ENCODE assay signal across 30 cellular contexts in the genomic region with DNA sequence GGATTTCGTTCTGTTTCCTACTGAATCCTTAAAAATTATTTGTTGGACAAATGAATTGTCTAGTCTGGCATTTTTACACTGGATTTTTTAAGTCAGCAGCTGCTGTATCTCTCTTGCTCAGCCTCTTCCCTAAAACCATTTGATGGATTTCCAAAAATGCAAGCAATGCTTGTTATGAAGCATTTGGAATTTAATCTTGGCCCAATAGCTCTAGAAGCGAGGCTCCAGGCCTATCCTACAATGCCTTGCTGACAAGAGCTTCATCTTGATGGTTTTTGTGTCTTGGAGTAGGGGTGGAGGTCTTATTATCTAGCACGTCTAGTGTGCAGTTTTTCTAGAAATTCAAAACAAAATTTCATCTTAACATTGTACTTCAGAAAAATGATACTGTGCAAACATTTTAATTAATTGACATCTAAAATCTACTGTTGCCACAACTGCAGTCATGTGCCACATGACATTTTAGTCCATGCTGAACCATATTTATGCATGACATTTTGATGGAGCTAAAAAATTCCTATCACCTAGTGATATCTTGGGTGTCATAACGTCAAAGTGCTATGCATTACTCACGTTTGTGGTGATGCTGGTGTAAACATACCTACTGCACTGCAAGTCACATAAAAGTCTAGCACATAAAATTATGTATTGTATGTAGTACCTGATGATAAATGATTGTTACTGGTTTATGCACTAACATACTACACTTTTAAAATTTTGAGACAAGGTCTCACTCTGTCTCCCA. TPM values are rescaled to one million over a fixed set of nuclear protein-coding genes. Genes with fewer than 3 reads are reported as not detected.
A peak's percentile ranks its signal among the peaks of the same experiment; 100 is the strongest.
DNase-seq lines count a peak whose midpoint lies in the region; ATAC-seq, FAIRE-seq and TF ChIP-seq lines count a peak whose summit lies in the region.
"Had no signal": no experiment of that assay in that cellular context is flagged by ENCODE, and none has a peak within 500 bp of the region (broad histone marks: within the 10 kb centered on the region; RNA-seq: fewer than 3 reads in every experiment).

No MANE protein-coding gene starts in this region.

- no peak for TF ChIP-seq EP300 in gastroesophageal sphincter (IDR thresholded peaks at IDR 0.05)

- peak overlapping the region; percentile 74 for H3K9ac ChIP-seq in adipocyte (ENCODE audit: low read length)
- H3K9ac ChIP-seq in kidney (ENCODE audit: low read length in 2 of 2) = no peak overlapping the region

- peaks cover 50% of the 10 kb centered on the region for H3K4me1 ChIP-seq in adipocyte (ENCODE audit: control insufficient read depth, insufficient read depth, low read length)
- H3K4me1 ChIP-seq in gastroesophageal sphincter = peaks cover 0 to 20% (median 11%) of the 10 kb centered on the region in 3 donors
- no peaks in the 10 kb centered on the region for H3K4me1 ChIP-seq in kidney (ENCODE audit: control insufficient read depth in 1 of 2, insufficient read depth in 1 of 2, low read depth in 1 of 2, low read length in 2 of 2)
- H3K4me1 ChIP-seq: breast epithelium had no signal

- H3K36me3 ChIP-seq in adipocyte (ENCODE audit: control insufficient read depth, insufficient read depth, low read length, severe bottlenecking) (no peaks in the 10 kb centered on the region), gastroesophageal sphincter (no peaks in the 10 kb centered on the region), kidney (ENCODE audit: control insufficient read depth in 1 of 2, insufficient read depth in 2 of 2, low read length in 2 of 2) (no peaks in the 10 kb centered on the region)
- H3K36me3 ChIP-seq: breast epithelium, MG63, neutrophil, suprapubic skin had no signal

- no peak for TF ChIP-seq POLR2A in gastroesophageal sphincter (IDR thresholded peaks at IDR 0.05)

- CTCF ChIA-PET in AG04449 (lab: Yijun Ruan, JAX) = interaction anchor here (1.0 kb wide), 1 partner anchor 65 kb away, joined by 3 read pairs; no protein-coding TSS in a partner anchor

- FAIRE-seq in D721Med (lab: Jason Lieb, UNC) = no peak
- no peak for FAIRE-seq in kidney (lab: Jason Lieb, UNC)
- FAIRE-seq: endometrium, urothelium cell line had no signal

- intact Hi-C loops in kidney (cut with DNase I) = no loop called here

- no peak overlapping the region for H3K27ac ChIP-seq in gastroesophageal sphincter
- no peak overlapping the region for H3K27ac ChIP-seq in kidney (ENCODE audit: low read depth in 2 of 2, low read length in 2 of 2)
- H3K27ac ChIP-seq: breast epithelium, neutrophil, suprapubic skin had no signal

- DNase-seq in AG04449 (ENCODE audit: low read depth, low spot score) = peak; percentile 63
- DNase-seq in GM03348 (ENCODE audit: low spot score) = peak; percentile 61
- DNase-seq in adipocyte (ENCODE audit: low read depth) = peak; percentile 59
- DNase-seq in D721Med (ENCODE audit: insufficient read length, low spot score) = no peak
- DNase-seq in NCI-H2227 treated with DMSO at 0.1 percent for 48 hours (lab: John Stamatoyannopoulos, UW) = no peak
- DNase-seq in COLO829 (ENCODE audit: low spot score) = no peak
- no peak for DNase-seq in kidney
- DNase-seq: activated B cell treated with CpG ODN at 0.5 μM for 24 hours; activated CD4-positive, alpha-beta T cell treated with anti-CD3 and anti-CD28 coated beads, Interleukin-2, amount 50 U/mL, for 48 hours; activated effector memory CD4-positive, alpha-beta T cell treated with Interleukin-2 at 50 U/mL for 16 hours; activated naive CD8-positive, alpha-beta T cell treated with anti-CD3 and anti-CD28 coated beads, Interleukin-2, amount 50 U/mL, for 24 hours; activated T-cell treated with anti-CD3 and anti-CD28 coated beads for 4 hours; CD4-positive, alpha-beta T cell; DMS153; GOT3; head of caudate nucleus; mammary epithelial cell; MG63; NCI-H1417; NCI-H2081 treated with DMSO at 0.1 percent for 48 hours; OCI-M1; Right ventricle myocardium superior; stimulated activated CD4-positive, alpha-beta T cell treated with anti-CD3 and anti-CD28 coated beads, Interleukin-4, amount 100 ng/mL, for 1 hour had no signal

- H3K9me3 ChIP-seq in adipocyte (ENCODE audit: control insufficient read depth, low read length) (no peaks in the 10 kb centered on the region), gastroesophageal sphincter (no peaks in the 10 kb centered on the region), kidney (ENCODE audit: control insufficient read depth in 1 of 2, low read length in 2 of 2) (no peaks in the 10 kb centered on the region)
- H3K9me3 ChIP-seq: breast epithelium, MG63, neutrophil, suprapubic skin had no signal

- H3K4me3 ChIP-seq in AG04449 (ENCODE audit: low read depth, low read length) = no peak overlapping the region
- no peak overlapping the region for H3K4me3 ChIP-seq in adipocyte (ENCODE audit: low read length)
- H3K4me3 ChIP-seq in gastroesophageal sphincter = no peak overlapping the region
- H3K4me3 ChIP-seq in kidney (ENCODE audit: low read length in 2 of 2) = no peak overlapping the region
- H3K4me3 ChIP-seq: breast epithelium, MG63, suprapubic skin had no signal

- POLR2A ChIA-PET in AG04449 (lab: Yijun Ruan, JAX) = interaction anchor here (0.9 kb wide), 1 partner anchor 26 kb away, joined by 3 read pairs; no protein-coding TSS in a partner anchor

- H3K27me3 ChIP-seq in adipocyte (replicated peaks; ENCODE audit: control insufficient read depth, insufficient read depth, low read length) = no peaks in the 10 kb centered on the region
- no peaks in the 10 kb centered on the region for H3K27me3 ChIP-seq in gastroesophageal sphincter
- H3K27me3 ChIP-seq: breast epithelium, MG63, suprapubic skin had no signal

- TF ChIP-seq CTCF in AG04449 (IDR thresholded peaks at IDR 0.05; ENCODE audit: insufficient read depth, low read length, missing control alignments) = no peak
- TF ChIP-seq CTCF in gastroesophageal sphincter (IDR thresholded peaks at IDR 0.05) = no peak
- TF ChIP-seq CTCF in D721Med (IDR thresholded peaks at IDR 0.05; ENCODE audit: insufficient read depth, missing control alignments) = no peak
- TF ChIP-seq CTCF in kidney (IDR thresholded peaks at IDR 0.05; ENCODE audit: borderline replicate concordance, extremely low read depth, insufficient read depth) = no peak

- WGBS in gastroesophageal sphincter (ENCODE audit: low coverage in 1 of 2), 2 donors = 46 to 48% methylated on average over 5 of the region's 5 CpGs

- peak; percentile 26 for ATAC-seq in gastroesophageal sphincter
- ATAC-seq: activated naive CD8-positive, alpha-beta T cell treated with anti-CD3 and anti-CD28 coated beads, Interleukin-2, amount 50 U/mL, for 24 hours; stimulated activated memory B cell treated with anti-CD40 and anti-IgM and Interleukin-4, amounts not matched to agents 10 μg/mL and 1 μg/mL and 100 μg/mL, for 72 hours had no signal

RNA-seq across cellular contexts. Expression of gene RAD23B, which starts 5.9 kb away (rescaled TPM):
- total RNA-seq in gastroesophageal sphincter = 10 to 100 TPM; 64.3 to 96.5 (median 80.7) TPM
- 76.5 TPM for total RNA-seq in kidney
- 40.5 TPM for polyA plus RNA-seq in kidney (ENCODE audit: insufficient read depth, low read depth, low replicate concordance)

Comparison
In these comparisons a context has a peak if more than half of its experiments do, and no peak if none do; other contexts are left out.
1. DNase-seq: peak in AG04449 (single experiment), GM03348 (single experiment) and adipocyte (single experiment); none in D721Med (single experiment), NCI-H2227 treated with DMSO at 0.1 percent for 48 hours (single experiment), COLO829 (single experiment) and kidney (single experiment).